In the genomic region with DNA sequence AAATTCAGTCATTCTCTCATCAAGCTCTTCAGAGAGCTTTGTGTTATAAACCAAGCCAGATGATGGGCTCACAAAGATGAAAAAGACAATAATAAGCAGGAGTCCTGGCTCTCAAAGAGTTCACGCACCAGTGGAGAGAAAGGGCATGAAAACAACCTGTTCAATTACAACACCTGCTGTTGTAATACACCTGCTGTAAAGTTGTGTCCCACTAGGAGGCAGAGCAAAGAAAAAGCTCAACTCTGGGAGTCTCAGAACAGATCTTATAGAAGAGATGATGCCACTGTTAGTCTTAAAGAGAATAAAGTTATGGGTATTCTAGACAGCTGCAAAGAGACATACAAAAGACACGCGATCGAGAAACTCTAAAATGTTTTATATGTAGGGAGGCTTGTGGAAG, we compare ENCODE assay signal across 15 cellular contexts.
DNase-seq lines count a peak whose midpoint lies in the region; ATAC-seq and FAIRE-seq lines count a peak whose summit lies in the region.
"Had no signal": no experiment of that assay in that cellular context is flagged by ENCODE, and none has a peak within 500 bp of the region (broad histone marks: within the 10 kb centered on the region; RNA-seq: fewer than 3 reads in every experiment).

No MANE protein-coding gene starts in this region.

- FAIRE-seq in islet of Langerhans (lab: Jason Lieb, UNC): peak; percentile 5

- DNase-seq in ACHN (peak; percentile 14), NAMALWA (ENCODE audit: low spot score) (peak; percentile 21), NCI-H82 (lab: John Stamatoyannopoulos, UW) (peak; percentile 63), T-helper 9 cell (no peak), H4 (ENCODE audit: low spot score) (no peak), hippocampal formation (lab: John Stamatoyannopoulos, UW) (no peak)
- DNase-seq: activated CD4-positive, alpha-beta T cell treated with anti-CD3 and anti-CD28 coated beads, Interleukin-2, amount 10 ng/mL, durations not matched to agents 7 days and 5 days; aorta; cortex of kidney; stimulated activated CD4-positive, alpha-beta T cell treated with anti-CD3 and anti-CD28 coated beads, Interleukin-1b, Interleukin-23, amount 100 ng/mL, for 48 hours; T-cell; upper lobe of right lung had no signal

- in situ Hi-C loops in ACHN (cut with HindIII; ENCODE audit: low pct_ligation_motif_present, low pct_unique_long_range_greater_than_20kb, low sequenced_read_pairs): no loop called here

- ATAC-seq in HG03457 (IDR thresholded peaks at IDR 0.05; ENCODE audit: unreplicated experiment): no peak
- ATAC-seq: activated T-helper 17 cell treated with anti-CD3 and anti-CD28 coated beads, Interleukin-2, amount 50 U/mL, for 72 hours; T-cell; upper lobe of right lung had no signal

Comparison
In these comparisons a context has a peak if more than half of its experiments do, and no peak if none do; other contexts are left out.
1. DNase-seq: peak in ACHN (single experiment), NAMALWA (single experiment) and NCI-H82 (single experiment); none in T-helper 9 cell (single experiment), H4 (single experiment) and hippocampal formation (0 of 2).